In genomic region chr11:83549984-83550667, GRCh38 we compare ENCODE assay signal across 18 cellular contexts.
"Had no signal": no experiment of that assay in that cellular context is flagged by ENCODE, and none has a peak within 500 bp of the region (broad histone marks: within the 10 kb centered on the region; RNA-seq: fewer than 3 reads in every experiment).

No MANE protein-coding gene starts in this region.

- H3K9me3 ChIP-seq: breast epithelium, left ventricle myocardium inferior had no signal

- H3K4me2 ChIP-seq: smooth muscle cell had no signal

- H3K27me3 ChIP-seq: breast epithelium had no signal

- H3K4me1 ChIP-seq: breast epithelium, left ventricle myocardium inferior had no signal

- H3K36me3 ChIP-seq: breast epithelium, left ventricle myocardium inferior had no signal

- DNase-seq: activated B cell treated with CpG ODN at 0.5 μM for 24 hours; activated CD4-positive, alpha-beta T cell treated with anti-CD3 and anti-CD28 coated beads for 36 hours; activated CD4-positive, alpha-beta T cell treated with anti-CD3 and anti-CD28 coated beads, Interleukin-2, amount 50 U/mL, for 4 hours; activated CD8-positive, alpha-beta memory T cell treated with anti-CD3 and anti-CD28 coated beads for 24 hours; activated CD8-positive, alpha-beta memory T cell treated with anti-CD3 and anti-CD28 coated beads, Interleukin-2, amount 50 U/mL, for 4 hours; activated naive CD4-positive, alpha-beta T cell treated with Interleukin-2 at 50 U/mL for 16 hours; activated naive CD8-positive, alpha-beta T cell treated with anti-CD3 and anti-CD28 coated beads for 36 hours; activated T-cell treated with anti-CD3 and anti-CD28 coated beads, Interleukin-2, amount 50 U/mL, for 4 hours; cortex of kidney; endodermal cell; kidney glomerular epithelial cell; left ventricle myocardium inferior; naive thymus-derived CD8-positive, alpha-beta T cell; stimulated activated CD4-positive, alpha-beta T cell treated with anti-CD3 and anti-CD28 coated beads, Interleukin-15, amount 100 ng/mL, for 24 hours; T-helper 17 cell had no signal

- H3K4me3 ChIP-seq: breast epithelium, left ventricle myocardium inferior, smooth muscle cell had no signal

- H3K27ac ChIP-seq: breast epithelium, epithelial cell of prostate, left ventricle myocardium inferior had no signal
